ENCODE assay signal across 20 cellular contexts in the genomic region with DNA sequence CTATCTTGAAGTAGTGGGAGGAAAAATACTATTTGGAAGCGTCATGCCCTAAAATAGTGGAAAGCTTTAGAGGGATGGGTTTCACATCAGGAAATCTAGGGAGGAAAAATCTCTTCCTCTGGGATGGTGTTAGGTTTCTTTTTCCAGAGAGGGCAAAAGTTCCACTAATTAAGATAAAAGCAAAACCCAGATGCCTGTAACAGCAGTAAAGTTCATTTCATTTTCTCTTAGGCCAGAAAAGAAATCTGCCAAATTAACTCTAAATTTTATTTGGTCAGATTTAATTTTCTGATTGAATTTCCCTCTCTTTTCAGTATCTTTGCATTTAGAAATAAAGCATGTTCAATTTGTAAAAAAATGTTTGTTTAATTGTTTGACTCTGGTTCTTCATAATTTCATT.
A peak's percentile ranks its signal among the peaks of the same experiment; 100 is the strongest.
DNase-seq lines count a peak whose midpoint lies in the region; ATAC-seq, FAIRE-seq and TF ChIP-seq lines count a peak whose summit lies in the region.
"Had no signal": no experiment of that assay in that cellular context is flagged by ENCODE, and none has a peak within 500 bp of the region (broad histone marks: within the 10 kb centered on the region; RNA-seq: fewer than 3 reads in every experiment).

No MANE protein-coding gene starts in this region.

- H3K36me3 ChIP-seq in mammary epithelial cell (ENCODE audit: insufficient read depth, low read length) = no peaks in the 10 kb centered on the region
- no peaks in the 10 kb centered on the region for H3K36me3 ChIP-seq in breast epithelium
- H3K36me3 ChIP-seq: BLaER1, SJCRH30 had no signal

- no peak for ATAC-seq in GM21528 (IDR thresholded peaks at IDR 0.05; ENCODE audit: low FRiP score, unreplicated experiment)
- ATAC-seq: CD8-positive, alpha-beta T cell had no signal

- CTCF ChIA-PET in mammary epithelial cell (lab: Charles Lee; ENCODE audit: low non-redundant PET) = no interaction called here

- no peaks in the 10 kb centered on the region for H3K79me2 ChIP-seq in mammary epithelial cell (ENCODE audit: insufficient read depth, low read length)

- peaks cover 38% of the 10 kb centered on the region for H3K4me1 Mint-ChIP-seq in mesothelial cell of epicardium

- no peak for TF ChIP-seq POLR2A in breast epithelium (IDR thresholded peaks at IDR 0.05)

- H4K20me1 ChIP-seq in mammary epithelial cell (ENCODE audit: insufficient read depth, low read length) = no peaks in the 10 kb centered on the region
- H4K20me1 ChIP-seq: BLaER1 had no signal

- no peaks in the 10 kb centered on the region for H3K9me3 ChIP-seq in mammary epithelial cell (replicated peaks; ENCODE audit: insufficient read depth, low read length)
- no peaks in the 10 kb centered on the region for H3K9me3 ChIP-seq in breast epithelium
- H3K9me3 ChIP-seq: BLaER1, SJCRH30 had no signal

- H3K4me3 ChIP-seq in mammary epithelial cell (replicated peaks in 1 of 3; ENCODE audit: insufficient read depth in 1 of 3, low read depth in 2 of 3, low read length in 3 of 3) (no peak overlapping the region), breast epithelium (no peak overlapping the region)
- H3K4me3 ChIP-seq: BLaER1, SJCRH30 had no signal

- H3K4me1 ChIP-seq in mammary epithelial cell (ENCODE audit: insufficient read depth, low read length) (peaks cover 17% of the 10 kb centered on the region), breast epithelium (no peaks in the 10 kb centered on the region)
- H3K4me1 ChIP-seq: BLaER1 had no signal

- H3K27me3 ChIP-seq in mammary epithelial cell (ENCODE audit: insufficient read depth, low read length) (no peaks in the 10 kb centered on the region), breast epithelium (no peaks in the 10 kb centered on the region)
- H3K27me3 ChIP-seq: BLaER1, SJCRH30 had no signal

- H2AFZ ChIP-seq in mammary epithelial cell (ENCODE audit: low read depth, low read length) = peak overlapping the region; percentile 20

- peak overlapping the region; percentile 96 for H3K27ac Mint-ChIP-seq in mesothelial cell of epicardium
- H3K27ac Mint-ChIP-seq: CD8-positive, alpha-beta T cell had no signal

- BruUV-seq in mammary epithelial cell (replicated peaks; lab: Mats Ljungman, UMichigan) = no TSS peak

- TF ChIP-seq CTCF in mammary epithelial cell (conservative IDR thresholded peaks at IDR 0.05 in 1 of 2, IDR thresholded peaks at IDR 0.05 in 1 of 2; ENCODE audit: extremely low read depth in 1 of 2, insufficient read depth in 1 of 2, low read depth in 1 of 2, low read length in 2 of 2) (no peak), breast epithelium (IDR thresholded peaks at IDR 0.05) (no peak), mesothelial cell of epicardium (IDR thresholded peaks at IDR 0.05; ENCODE audit: unreplicated experiment) (no peak)

- peaks cover 31% of the 10 kb centered on the region for H3K9me3 Mint-ChIP-seq in mesothelial cell of epicardium

- H3K27me3 Mint-ChIP-seq in mesothelial cell of epicardium (ENCODE audit: low read depth) = no peaks in the 10 kb centered on the region

- H3K9ac ChIP-seq in mammary epithelial cell (ENCODE audit: insufficient read depth, low read length) = no peak overlapping the region
- H3K9ac ChIP-seq: BLaER1 had no signal

- 93% methylated on average over 1 of the region's 1 CpG for WGBS in mammary epithelial cell (ENCODE audit: low coverage, missing lambda C conversion rate)

- intact Hi-C loops in mammary epithelial cell (cut with micrococcal nuclease) (no loop called here), breast epithelium (cut with DNase I; ENCODE audit: low total_unique reads) (no loop called here)

- peak; percentile 11 for FAIRE-seq in TTC549 (lab: Jason Lieb, UNC)
- FAIRE-seq: RCC 7860 had no signal

- dilution Hi-C loops in mammary epithelial cell (cut with HindIII; ENCODE audit: low sequenced_read_pairs) = no loop called here

- peak overlapping the region; percentile 33 for H3K4me3 Mint-ChIP-seq in mesothelial cell of epicardium
- H3K4me3 Mint-ChIP-seq: CD8-positive, alpha-beta T cell had no signal

- peaks cover 30% of the 10 kb centered on the region for H3K36me3 Mint-ChIP-seq in mesothelial cell of epicardium
- H3K36me3 Mint-ChIP-seq: CD8-positive, alpha-beta T cell had no signal

- DNase-seq in mammary epithelial cell (no peak), breast epithelium (ENCODE audit: low spot score in 2 of 2) (no peak), mesothelial cell of epicardium (ENCODE audit: low spot score in 2 of 2, unreplicated experiment in 2 of 2) (no peak), NCI-H1436 treated with DMSO at 0.1 percent for 48 hours (lab: John Stamatoyannopoulos, UW) (no peak)
- no peak for DNase-seq in activated effector memory CD4-positive, alpha-beta T cell treated with anti-CD3 and anti-CD28 coated beads, Interleukin-2, amount 50 U/mL, for 16 hours
- DNase-seq: CD8-positive, alpha-beta T cell; EL; GF-D8; Kasumi-1; NCI-H1694 treated with DMSO at 0.1 percent for 48 hours; NCI-H2081 treated with DMSO at 0.1 percent for 48 hours; NCI-H2227 treated with DMSO at 0.1 percent for 48 hours; NCI-H510A; NCI-H82; OCI-M1 had no signal

- in situ Hi-C loops in mammary epithelial cell (cut with MboI; ENCODE audit: low sequenced_read_pairs in 2 of 2) = loop anchor here (10.0 kb wide), 2 partner anchors 49 to 79 kb away; no protein-coding TSS in a partner anchor

- no peak overlapping the region for H3K27ac ChIP-seq in mammary epithelial cell (ENCODE audit: insufficient read depth, low read depth, low read length)
- no peak overlapping the region for H3K27ac ChIP-seq in breast epithelium
- H3K27ac ChIP-seq: BLaER1, SJCRH30 had no signal

- H3K4me2 ChIP-seq in mammary epithelial cell (ENCODE audit: insufficient read depth, low read depth, low read length) = no peak overlapping the region
- H3K4me2 ChIP-seq: BLaER1 had no signal
